Comparison of ENCODE assay signal across 4 cellular contexts in genomic region chr14:76779221-76780057, GRCh38.
A peak's percentile ranks its signal among the peaks of the same experiment; 100 is the strongest.
TF ChIP-seq lines count a peak whose summit lies in the region.

No MANE protein-coding gene starts in this region.

TF ChIP-seq in SK-N-SH, 30 proteins besides CTCF, POLR2A, EP300 and RAD21:
- TF ChIP-seq CHD2 (IDR thresholded peaks at IDR 0.05; ENCODE audit: low read length, partially characterized antibody) = no peak
- TF ChIP-seq SIN3A (IDR thresholded peaks at IDR 0.05; ENCODE audit: borderline replicate concordance, low read depth, low read length) = no peak
- no peak for TF ChIP-seq ZBTB33 (IDR thresholded peaks at IDR 0.05; ENCODE audit: borderline replicate concordance, low read depth)
- 0 out of 2 replicates have a peak, but pooled peaks have one; percentile 8 for TF ChIP-seq GATA2 (CRISPR knock-in tag; IDR thresholded peaks at IDR 0.05)
- TF ChIP-seq RXRA (IDR thresholded peaks at IDR 0.05; ENCODE audit: borderline replicate concordance, low read depth) = no peak

TF ChIP-seq in SK-N-SH treated with all-trans-retinoic acid at 6 μM for 48 hours, 23 proteins besides CTCF, POLR2A, EP300 and RAD21:
- TF ChIP-seq CREB5 (CRISPR knock-in tag; IDR thresholded peaks at IDR 0.05; ENCODE audit: low read depth) = no peak
- TF ChIP-seq PPARA (CRISPR knock-in tag; IDR thresholded peaks at IDR 0.05; ENCODE audit: borderline replicate concordance) = no peak
- TF ChIP-seq BACH2 (CRISPR knock-in tag; IDR thresholded peaks at IDR 0.05; ENCODE audit: borderline replicate concordance) = no peak
- no peak for TF ChIP-seq RARB (CRISPR knock-in tag; IDR thresholded peaks at IDR 0.05)
- TF ChIP-seq ARNTL (CRISPR knock-in tag; IDR thresholded peaks at IDR 0.05; ENCODE audit: borderline replicate concordance, low read depth) = no peak
- no peak for TF ChIP-seq CSDC2 (CRISPR knock-in tag; IDR thresholded peaks at IDR 0.05)
- no peak for TF ChIP-seq GLIS3 (CRISPR knock-in tag; IDR thresholded peaks at IDR 0.05)
- no peak for TF ChIP-seq ZNF70 (CRISPR knock-in tag; IDR thresholded peaks at IDR 0.05)
- no peak for TF ChIP-seq TOX (CRISPR knock-in tag; IDR thresholded peaks at IDR 0.05; ENCODE audit: borderline replicate concordance)
- no peak for TF ChIP-seq TCF4 (CRISPR knock-in tag; IDR thresholded peaks at IDR 0.05; ENCODE audit: borderline replicate concordance)
- no peak for TF ChIP-seq ISL1 (CRISPR knock-in tag; IDR thresholded peaks at IDR 0.05)
- TF ChIP-seq ZNF565 (CRISPR knock-in tag; conservative IDR thresholded peaks at IDR 0.05; ENCODE audit: low read depth) = no peak
- no peak for TF ChIP-seq SNAI2 (CRISPR knock-in tag; IDR thresholded peaks at IDR 0.05)
- TF ChIP-seq PATZ1 (CRISPR knock-in tag; IDR thresholded peaks at IDR 0.05; ENCODE audit: borderline replicate concordance) = no peak
- TF ChIP-seq CSRNP3 (CRISPR knock-in tag; IDR thresholded peaks at IDR 0.05) = no peak
- TF ChIP-seq ZNF8 (CRISPR knock-in tag; IDR thresholded peaks at IDR 0.05) = no peak
TF ChIP-seq in SK-N-SH treated with all-trans-retinoic acid at 6 μM for 48 hours: peak in this region for 0.

TF ChIP-seq in HepG2, 621 proteins besides CTCF, POLR2A, EP300 and RAD21:
- TF ChIP-seq MTF2 (CRISPR knock-in tag; IDR thresholded peaks at IDR 0.05; ENCODE audit: borderline replicate concordance) (no peak), AGO2 (optimal IDR thresholded peaks at IDR 0.05; ENCODE audit: low read depth, low read length) (peak; percentile 28), ZNF280B (CRISPR knock-in tag; IDR thresholded peaks at IDR 0.05; ENCODE audit: borderline replicate concordance) (no peak), CENPBD1 (CRISPR knock-in tag; IDR thresholded peaks at IDR 0.05; ENCODE audit: borderline replicate concordance, low read depth) (no peak), ZHX2 (IDR thresholded peaks at IDR 0.05; ENCODE audit: low read depth) (no peak), ZHX2 (CRISPR knock-in tag; IDR thresholded peaks at IDR 0.05; ENCODE audit: borderline replicate concordance) (no peak)

TF ChIP-seq in neural cell, 6 proteins besides CTCF, POLR2A, EP300 and RAD21:
- TF ChIP-seq MXI1 (conservative IDR thresholded peaks at IDR 0.05; ENCODE audit: poor library complexity, severe bottlenecking) = no peak
- TF ChIP-seq POLR2AphosphoS5 (IDR thresholded peaks at IDR 0.05) = peak; percentile 9
